In the genomic region with DNA sequence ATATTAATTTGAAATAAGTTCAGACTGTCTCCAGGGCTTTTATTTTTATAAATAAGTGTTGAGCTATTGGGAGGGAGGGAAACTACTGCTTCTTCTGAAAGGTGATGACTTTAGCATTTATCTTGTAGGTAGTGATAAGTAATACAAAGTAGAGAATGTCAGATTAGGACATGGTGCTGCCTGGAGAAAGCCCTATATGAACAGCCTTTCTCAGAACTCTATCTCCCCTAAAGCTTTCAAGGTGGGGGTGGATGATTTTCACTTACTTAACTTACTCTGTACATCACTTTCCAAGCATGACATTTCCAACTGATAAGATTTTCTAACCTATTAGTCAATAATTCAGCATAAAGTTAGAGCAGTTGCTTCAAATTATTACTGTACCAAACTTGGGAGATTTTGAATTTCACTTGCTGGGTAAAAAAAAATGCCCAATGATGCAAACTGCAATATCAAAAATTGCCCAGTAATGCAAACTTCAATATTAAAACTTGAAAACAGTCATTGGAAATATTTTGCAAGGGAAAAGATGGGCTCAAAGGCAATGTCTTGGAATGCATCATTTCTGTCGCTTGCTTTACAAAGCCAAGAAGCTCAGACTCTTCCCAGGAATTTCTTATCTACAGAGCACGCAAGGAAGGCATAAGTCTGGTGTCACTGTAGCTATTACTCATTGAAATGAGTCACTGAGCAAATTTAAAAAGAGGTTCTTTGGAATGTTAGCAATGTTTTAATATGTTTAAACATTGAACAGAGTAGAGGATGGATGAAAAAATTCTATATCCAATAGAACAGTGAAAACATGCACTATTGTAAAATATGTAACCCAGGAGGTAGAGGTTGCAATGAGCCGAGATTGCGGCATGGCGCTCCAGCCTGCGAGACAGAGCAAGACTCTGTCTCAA, we compare ENCODE assay signal across 14 cellular contexts.
DNase-seq lines count a peak whose midpoint lies in the region; ATAC-seq, FAIRE-seq and TF ChIP-seq lines count a peak whose summit lies in the region.
"Had no signal": no experiment of that assay in that cellular context is flagged by ENCODE, and none has a peak within 500 bp of the region (broad histone marks: within the 10 kb centered on the region; RNA-seq: fewer than 3 reads in every experiment).

No MANE protein-coding gene starts in this region.

- H2BK120ac ChIP-seq in mesendoderm (ENCODE audit: low read depth, low read length) = no peak overlapping the region

- no peak for ATAC-seq in HG03196 (IDR thresholded peaks at IDR 0.05; ENCODE audit: unreplicated experiment)
- no peak for ATAC-seq in HG03520 (IDR thresholded peaks at IDR 0.05; ENCODE audit: unreplicated experiment)
- ATAC-seq: esophagus mucosa, K562 had no signal

- DNase-seq in AG10803 (ENCODE audit: low read depth) (peak; percentile 95), HTR-8/SVneo (ENCODE audit: insufficient read length, low spot score) (peak; percentile 35), brain microvascular endothelial cell (peak; percentile 87), mesendoderm (peak; percentile 37), NCI-H187 (lab: John Stamatoyannopoulos, UW) (no peak)
- DNase-seq in activated T-cell treated with anti-CD3 and anti-CD28 coated beads, Interleukin-2, amount 50 U/mL, for 48 hours = no peak
- DNase-seq: adrenal gland; CD4-positive, alpha-beta T cell; NCI-H345; T-helper 1 cell had no signal

- no peak overlapping the region for H2AK5ac ChIP-seq in mesendoderm (ENCODE audit: low read length)

- no peak overlapping the region for H3K18ac ChIP-seq in mesendoderm (ENCODE audit: low read length)

- H3K27me3 ChIP-seq in brain microvascular endothelial cell (replicated peaks) (no peaks in the 10 kb centered on the region), mesendoderm (ENCODE audit: insufficient read depth, low read length, poor library complexity) (no peaks in the 10 kb centered on the region)
- H3K27me3 ChIP-seq: adrenal gland had no signal

- no peak overlapping the region for H4K5ac ChIP-seq in mesendoderm (ENCODE audit: low read length)

- H3K9ac ChIP-seq in mesendoderm (ENCODE audit: low read length) = no peak overlapping the region

- no peak overlapping the region for H3K4me2 ChIP-seq in mesendoderm (ENCODE audit: low read length)

- no peak for FAIRE-seq in HTR-8/SVneo (lab: Jason Lieb, UNC)
- FAIRE-seq: K562 had no signal

- H2BK15ac ChIP-seq in mesendoderm (replicated peaks; ENCODE audit: low read depth) = no peak overlapping the region

- WGBS in mesendoderm (ENCODE audit: extremely low coverage, insufficient coverage, low lambda C conversion rate) = no CpG with 5 or more reads among the region's 6 CpGs

- no peak overlapping the region for H3K56ac ChIP-seq in mesendoderm (ENCODE audit: low read length)

- H3K36me3 ChIP-seq in brain microvascular endothelial cell (replicated peaks) (no peaks in the 10 kb centered on the region), mesendoderm (ENCODE audit: control insufficient read depth, insufficient read depth, low read length) (no peaks in the 10 kb centered on the region)
- H3K36me3 ChIP-seq: adrenal gland had no signal

- TF ChIP-seq CTCF in AG10803 (conservative IDR thresholded peaks at IDR 0.05; ENCODE audit: low read length) (no peak), brain microvascular endothelial cell (IDR thresholded peaks at IDR 0.05; ENCODE audit: low read depth, low read length, missing control alignments) (no peak)

- H3K4me3 ChIP-seq in AG10803 (ENCODE audit: low read length) = no peak overlapping the region
- no peak overlapping the region for H3K4me3 ChIP-seq in brain microvascular endothelial cell (ENCODE audit: low read depth, low read length)
- no peak overlapping the region for H3K4me3 ChIP-seq in mesendoderm (ENCODE audit: low read length)
- H3K4me3 ChIP-seq: adrenal gland, K562 had no signal

- no peak overlapping the region for H2BK5ac ChIP-seq in mesendoderm (ENCODE audit: low read length)

- in situ Hi-C loops in brain microvascular endothelial cell (cut with HindIII; ENCODE audit: low pct_ligation_motif_present, low sequenced_read_pairs) = no loop called here

- H3K23ac ChIP-seq in mesendoderm (ENCODE audit: low read length) = no peak overlapping the region

- no peaks in the 10 kb centered on the region for H3K79me2 ChIP-seq in mesendoderm (ENCODE audit: control insufficient read depth, insufficient read depth, low read length)

- no peaks in the 10 kb centered on the region for H3K4me1 ChIP-seq in mesendoderm (ENCODE audit: control insufficient read depth, low read depth, low read length)
- H3K4me1 ChIP-seq: adrenal gland had no signal

- H3K27ac ChIP-seq in brain microvascular endothelial cell = peak overlapping the region; percentile 75
- H3K27ac ChIP-seq in mesendoderm (ENCODE audit: low read depth, low read length) = no peak overlapping the region
- H3K27ac ChIP-seq: adrenal gland had no signal

- no peak overlapping the region for H4K8ac ChIP-seq in mesendoderm (ENCODE audit: low read depth, low read length)

- no peaks in the 10 kb centered on the region for H3K79me1 ChIP-seq in mesendoderm (ENCODE audit: low read length)

- no peak overlapping the region for H3K4ac ChIP-seq in mesendoderm (ENCODE audit: low read depth, low read length)

Comparison
In these comparisons a context has a peak if more than half of its experiments do, and no peak if none do; other contexts are left out.
1. DNase-seq: peak in AG10803 (single experiment), HTR-8/SVneo (single experiment), brain microvascular endothelial cell (single experiment) and mesendoderm (single experiment); none in activated T-cell treated with anti-CD3 and anti-CD28 coated beads, Interleukin-2, amount 50 U/mL, for 48 hours (0 of 2) and NCI-H187 (0 of 2).